In the genomic region with DNA sequence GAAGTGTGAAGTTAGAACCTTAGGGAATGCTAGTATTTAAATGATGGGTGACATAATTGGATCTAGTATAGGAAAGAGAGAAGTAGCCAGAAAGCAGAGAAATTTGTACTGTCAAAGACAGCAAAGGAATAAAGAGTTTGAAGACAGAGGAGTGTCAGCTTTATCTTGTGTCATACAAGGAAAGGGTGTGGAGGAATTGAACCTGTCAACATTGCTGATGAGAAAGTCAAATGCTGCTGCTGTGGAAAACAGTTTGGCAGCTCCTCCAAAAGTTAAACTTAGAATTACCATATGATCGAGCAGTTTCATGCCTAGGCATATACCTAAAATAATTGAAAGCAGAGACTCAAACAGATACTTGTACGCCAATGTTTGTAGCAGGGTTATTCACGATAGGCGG, we compare ENCODE assay signal across 18 cellular contexts.
A peak's percentile ranks its signal among the peaks of the same experiment; 100 is the strongest.
DNase-seq lines count a peak whose midpoint lies in the region; ATAC-seq and TF ChIP-seq lines count a peak whose summit lies in the region.
"Had no signal": no experiment of that assay in that cellular context is flagged by ENCODE, and none has a peak within 500 bp of the region (broad histone marks: within the 10 kb centered on the region; RNA-seq: fewer than 3 reads in every experiment).

No MANE protein-coding gene starts in this region.

- H3K36me3 ChIP-seq in GM23338 (ENCODE audit: insufficient read depth) (peaks cover 4% of the 10 kb centered on the region), heart left ventricle (peaks cover 2 to 88% (median 60%) of the 10 kb centered on the region in 9 donors)

- peaks cover 17% of the 10 kb centered on the region; the same call in 2 of the 3 replicates for H3K36me3 Mint-ChIP-seq in GM23338 (ENCODE audit: low read depth)
- peaks cover 9% of the 10 kb centered on the region for H3K36me3 Mint-ChIP-seq in WTC11
- peaks cover 24% of the 10 kb centered on the region for H3K36me3 Mint-ChIP-seq in progenitor cell of endocrine pancreas (ENCODE audit: insufficient read depth)

- no peak for TF ChIP-seq POLR2A in heart left ventricle (IDR thresholded peaks at IDR 0.05)

- H3K27me3 ChIP-seq in GM23338 (ENCODE audit: insufficient read depth) (no peaks in the 10 kb centered on the region), heart left ventricle (no peaks in the 10 kb centered on the region)
- H3K27me3 ChIP-seq: BE2C, MG63 had no signal

- DNase-seq in GM23338 (ENCODE audit: low spot score), result no peak
- DNase-seq in WTC11 (ENCODE audit: low spot score), result no peak
- no peak for DNase-seq in heart left ventricle
- DNase-seq in left colon, result no peak
- no peak for DNase-seq in NCI-H446 treated with DMSO at 0.1 percent for 48 hours (lab: John Stamatoyannopoulos, UW)
- DNase-seq in progenitor cell of endocrine pancreas (ENCODE audit: low spot score, unreplicated experiment), result no peak
- no peak for DNase-seq in HuH-7 (ENCODE audit: low spot score)
- DNase-seq: BE2C, EL, Kasumi-1, MG63, NCI-H1417 treated with DMSO at 0.1 percent for 48 hours, NCI-H1930, NCI-H2227 treated with DMSO at 0.1 percent for 48 hours, NCI-H510A treated with DMSO at 0.1 percent for 48 hours, NCI-H748 treated with DMSO at 0.1 percent for 48 hours had no signal

- H3K4me2 ChIP-seq in GM23338, result no peak overlapping the region

- H3K4me1 ChIP-seq in GM23338 (ENCODE audit: insufficient read depth) (no peaks in the 10 kb centered on the region), heart left ventricle (peaks cover 0 to 7% (median 0%) of the 10 kb centered on the region in 12 donors)
- H3K4me1 ChIP-seq: BE2C had no signal

- POLR2A ChIA-PET in WTC11 (lab: Charles Lee), result interaction anchor here (0.5 kb wide), 1 partner anchor 10 kb away, joined by 3 read pairs; no protein-coding TSS in a partner anchor

- no peaks in the 10 kb centered on the region for H3F3A ChIP-seq in GM23338 (replicated peaks; ENCODE audit: low read depth)

- WGBS in heart left ventricle, 4 donors, result 48 to 61% (median 55%) methylated on average over 4 of the region's 4 CpGs

- no peaks in the 10 kb centered on the region for H3K9me3 Mint-ChIP-seq in GM23338
- no peaks in the 10 kb centered on the region for H3K9me3 Mint-ChIP-seq in WTC11
- no peaks in the 10 kb centered on the region for H3K9me3 Mint-ChIP-seq in progenitor cell of endocrine pancreas (ENCODE audit: low read depth)

- CTCF ChIA-PET in WTC11 (lab: Charles Lee), result no interaction called here

- no peaks in the 10 kb centered on the region for H3K9me2 ChIP-seq in GM23338 (ENCODE audit: insufficient read depth)

- H3K79me2 ChIP-seq in GM23338 (replicated peaks; ENCODE audit: insufficient read depth), result no peaks in the 10 kb centered on the region

- H4K20me1 ChIP-seq in GM23338 (replicated peaks; ENCODE audit: insufficient read depth), result no peaks in the 10 kb centered on the region

- no peak overlapping the region; the same call in 1 of the 2 replicates for H3K27ac ChIP-seq in GM23338 (ENCODE audit: low read depth)
- peak overlapping the region in 1 of 12 donors; percentile 4 for H3K27ac ChIP-seq in heart left ventricle
- H3K27ac ChIP-seq: RWPE1 had no signal

- H3K4me1 Mint-ChIP-seq in GM23338 (no peaks in the 10 kb centered on the region), WTC11 (no peaks in the 10 kb centered on the region), progenitor cell of endocrine pancreas (ENCODE audit: low read depth) (peaks cover 6% of the 10 kb centered on the region)

- H3K4me3 ChIP-seq in GM23338 (no peak overlapping the region), heart left ventricle (no peak overlapping the region)
- H3K4me3 ChIP-seq: HAP-1, MG63 had no signal

- H3K27me3 Mint-ChIP-seq in GM23338 (ENCODE audit: insufficient read depth, low read depth, poor library complexity) (no peaks in the 10 kb centered on the region), WTC11 (ENCODE audit: low read depth) (no peaks in the 10 kb centered on the region), progenitor cell of endocrine pancreas (no peaks in the 10 kb centered on the region)

- H3K4me3 Mint-ChIP-seq in GM23338 (no peak overlapping the region), WTC11 (no peak overlapping the region), progenitor cell of endocrine pancreas (ENCODE audit: low read depth) (no peak overlapping the region)

- no peak for ATAC-seq in GM23338
- no peak for ATAC-seq in WTC11
- ATAC-seq in heart left ventricle, result peak; percentile 61 to 68 (median 64)
- peak; percentile 62 for ATAC-seq in left colon

- TF ChIP-seq CTCF in GM23338 (conservative IDR thresholded peaks at IDR 0.05; ENCODE audit: low read depth in 2 of 2), result no peak
- no peak for TF ChIP-seq CTCF in WTC11 (IDR thresholded peaks at IDR 0.05)
- TF ChIP-seq CTCF in heart left ventricle (IDR thresholded peaks at IDR 0.05), result no peak
- TF ChIP-seq CTCF in progenitor cell of endocrine pancreas (IDR thresholded peaks at IDR 0.05; ENCODE audit: unreplicated experiment), result no peak

- H3K27ac Mint-ChIP-seq in GM23338, result 0 out of 2 replicates have a peak overlapping the region, but pooled peaks have one; percentile 3
- peak overlapping the region; percentile 9; the same call in 1 of the 2 replicates for H3K27ac Mint-ChIP-seq in WTC11
- H3K27ac Mint-ChIP-seq in progenitor cell of endocrine pancreas, result no peak overlapping the region

- no peak overlapping the region for H2AFZ ChIP-seq in GM23338

- H3K9me3 ChIP-seq in heart left ventricle, result no peaks in the 10 kb centered on the region
- H3K9me3 ChIP-seq: BE2C, HAP-1, MG63 had no signal

- intact Hi-C loops in heart left ventricle (cut with DNase I), result loop anchor here in 3 of 10 donors (10.0 kb wide), 2 partner anchors 59 to 81 kb away; a partner anchor contains a TSS
- intact Hi-C loops in left colon (cut with DNase I, micrococcal nuclease), result no loop called here

TF ChIP-seq in GM23338, 12 proteins besides CTCF, POLR2A, EP300 and RAD21 (continues in another document):
- TF ChIP-seq, protein P1, sequence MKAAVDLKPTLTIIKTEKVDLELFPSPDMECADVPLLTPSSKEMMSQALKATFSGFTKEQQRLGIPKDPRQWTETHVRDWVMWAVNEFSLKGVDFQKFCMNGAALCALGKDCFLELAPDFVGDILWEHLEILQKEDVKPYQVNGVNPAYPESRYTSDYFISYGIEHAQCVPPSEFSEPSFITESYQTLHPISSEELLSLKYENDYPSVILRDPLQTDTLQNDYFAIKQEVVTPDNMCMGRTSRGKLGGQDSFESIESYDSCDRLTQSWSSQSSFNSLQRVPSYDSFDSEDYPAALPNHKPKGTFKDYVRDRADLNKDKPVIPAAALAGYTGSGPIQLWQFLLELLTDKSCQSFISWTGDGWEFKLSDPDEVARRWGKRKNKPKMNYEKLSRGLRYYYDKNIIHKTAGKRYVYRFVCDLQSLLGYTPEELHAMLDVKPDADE (IDR thresholded peaks at IDR 0.05), result no peak
- no peak for TF ChIP-seq CREB1 (CRISPR knock-in tag; IDR thresholded peaks at IDR 0.05; ENCODE audit: low read depth)
- TF ChIP-seq POLR2AphosphoS5 (IDR thresholded peaks at IDR 0.05; ENCODE audit: low read depth), result no peak

TF ChIP-seq in WTC11, 78 proteins besides CTCF, POLR2A, EP300 and RAD21 (continues in another document):
- TF ChIP-seq KAT7 (CRISPR knock-in tag; IDR thresholded peaks at IDR 0.05; ENCODE audit: borderline replicate concordance) (no peak), ZNF232 (CRISPR knock-in tag; IDR thresholded peaks at IDR 0.05) (no peak), NFATC4 (CRISPR knock-in tag; IDR thresholded peaks at IDR 0.05) (no peak), EMX1 (CRISPR knock-in tag; IDR thresholded peaks at IDR 0.05) (no peak), ZNF219 (CRISPR knock-in tag; IDR thresholded peaks at IDR 0.05; ENCODE audit: borderline replicate concordance) (no peak)
- TF ChIP-seq, protein P2, sequence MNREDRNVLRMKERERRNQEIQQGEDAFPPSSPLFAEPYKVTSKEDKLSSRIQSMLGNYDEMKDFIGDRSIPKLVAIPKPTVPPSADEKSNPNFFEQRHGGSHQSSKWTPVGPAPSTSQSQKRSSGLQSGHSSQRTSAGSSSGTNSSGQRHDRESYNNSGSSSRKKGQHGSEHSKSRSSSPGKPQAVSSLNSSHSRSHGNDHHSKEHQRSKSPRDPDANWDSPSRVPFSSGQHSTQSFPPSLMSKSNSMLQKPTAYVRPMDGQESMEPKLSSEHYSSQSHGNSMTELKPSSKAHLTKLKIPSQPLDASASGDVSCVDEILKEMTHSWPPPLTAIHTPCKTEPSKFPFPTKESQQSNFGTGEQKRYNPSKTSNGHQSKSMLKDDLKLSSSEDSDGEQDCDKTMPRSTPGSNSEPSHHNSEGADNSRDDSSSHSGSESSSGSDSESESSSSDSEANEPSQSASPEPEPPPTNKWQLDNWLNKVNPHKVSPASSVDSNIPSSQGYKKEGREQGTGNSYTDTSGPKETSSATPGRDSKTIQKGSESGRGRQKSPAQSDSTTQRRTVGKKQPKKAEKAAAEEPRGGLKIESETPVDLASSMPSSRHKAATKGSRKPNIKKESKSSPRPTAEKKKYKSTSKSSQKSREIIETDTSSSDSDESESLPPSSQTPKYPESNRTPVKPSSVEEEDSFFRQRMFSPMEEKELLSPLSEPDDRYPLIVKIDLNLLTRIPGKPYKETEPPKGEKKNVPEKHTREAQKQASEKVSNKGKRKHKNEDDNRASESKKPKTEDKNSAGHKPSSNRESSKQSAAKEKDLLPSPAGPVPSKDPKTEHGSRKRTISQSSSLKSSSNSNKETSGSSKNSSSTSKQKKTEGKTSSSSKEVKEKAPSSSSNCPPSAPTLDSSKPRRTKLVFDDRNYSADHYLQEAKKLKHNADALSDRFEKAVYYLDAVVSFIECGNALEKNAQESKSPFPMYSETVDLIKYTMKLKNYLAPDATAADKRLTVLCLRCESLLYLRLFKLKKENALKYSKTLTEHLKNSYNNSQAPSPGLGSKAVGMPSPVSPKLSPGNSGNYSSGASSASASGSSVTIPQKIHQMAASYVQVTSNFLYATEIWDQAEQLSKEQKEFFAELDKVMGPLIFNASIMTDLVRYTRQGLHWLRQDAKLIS (CRISPR knock-in tag; IDR thresholded peaks at IDR 0.05; ENCODE audit: borderline replicate concordance), result no peak
- TF ChIP-seq, protein P3, sequence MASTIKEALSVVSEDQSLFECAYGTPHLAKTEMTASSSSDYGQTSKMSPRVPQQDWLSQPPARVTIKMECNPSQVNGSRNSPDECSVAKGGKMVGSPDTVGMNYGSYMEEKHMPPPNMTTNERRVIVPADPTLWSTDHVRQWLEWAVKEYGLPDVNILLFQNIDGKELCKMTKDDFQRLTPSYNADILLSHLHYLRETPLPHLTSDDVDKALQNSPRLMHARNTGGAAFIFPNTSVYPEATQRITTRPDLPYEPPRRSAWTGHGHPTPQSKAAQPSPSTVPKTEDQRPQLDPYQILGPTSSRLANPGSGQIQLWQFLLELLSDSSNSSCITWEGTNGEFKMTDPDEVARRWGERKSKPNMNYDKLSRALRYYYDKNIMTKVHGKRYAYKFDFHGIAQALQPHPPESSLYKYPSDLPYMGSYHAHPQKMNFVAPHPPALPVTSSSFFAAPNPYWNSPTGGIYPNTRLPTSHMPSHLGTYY (CRISPR knock-in tag; IDR thresholded peaks at IDR 0.05), result no peak

Comparison
In these comparisons a context has a peak if more than half of its experiments do, and no peak if none do; other contexts are left out.
1. ATAC-seq: peak in heart left ventricle (4 of 4) and left colon (single experiment); none in GM23338 (single experiment) and WTC11 (single experiment).